Comparison of ENCODE assay signal across 8 cellular contexts in the genomic region with DNA sequence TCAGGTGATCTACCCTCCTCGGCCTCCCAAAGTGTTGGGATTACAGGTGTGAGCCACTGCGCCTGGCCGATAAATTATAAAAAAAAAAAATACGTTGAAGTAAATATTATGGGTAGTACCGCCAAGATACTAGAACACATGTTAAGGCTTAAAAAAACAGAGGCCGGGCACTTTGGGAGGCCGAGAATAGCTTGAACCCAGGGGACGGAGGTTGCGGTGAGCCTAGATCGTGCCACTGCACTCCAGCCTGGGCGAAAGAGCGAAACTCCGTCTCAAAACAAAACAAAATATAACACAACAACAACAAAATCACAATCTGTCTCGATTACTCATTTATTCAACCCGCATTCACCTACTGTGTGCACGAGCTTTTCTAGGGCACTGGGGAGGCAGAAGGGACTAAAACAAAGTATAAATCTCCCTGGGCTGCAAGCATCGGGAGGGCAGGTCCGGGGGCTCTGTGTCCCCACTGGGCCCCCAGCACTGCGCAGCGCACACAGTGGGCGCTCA. TPM values are rescaled to one million over a fixed set of nuclear protein-coding genes. Genes with fewer than 3 reads are reported as not detected.
DNase-seq lines count a peak whose midpoint lies in the region; ATAC-seq and TF ChIP-seq lines count a peak whose summit lies in the region.

No MANE protein-coding gene starts in this region.

- H3K4me2 ChIP-seq in Karpas-422 (ENCODE audit: low read depth, low read length, poor library complexity, severe bottlenecking): peak overlapping the region; percentile 94

- H3K4me1 ChIP-seq in Karpas-422 (ENCODE audit: low read length): peaks cover 11% of the 10 kb centered on the region

- DNase-seq in AG04450 (ENCODE audit: low read depth, low spot score) (no peak), Karpas-422 (peak; percentile 48), natural killer cell (no peak), NCI-H1417 treated with DMSO at 0.1 percent for 48 hours (lab: John Stamatoyannopoulos, UW) (no peak), DMS53 (lab: John Stamatoyannopoulos, UW) (no peak), cerebellar nuclear complex (lab: John Stamatoyannopoulos, UW) (no peak), dermis blood vessel endothelial cell (no peak)

- H3K4me1 Mint-ChIP-seq in dendritic cell treated with granulocyte-macrophage colony-stimulating factor and Interleukin-4, amounts not matched to agents 40 ng/mL and 50 ng/mL, for 4 days (ENCODE audit: low read depth): peaks cover 38% of the 10 kb centered on the region
- H3K4me1 Mint-ChIP-seq in natural killer cell: peaks cover 14 to 23% of the 10 kb centered on the region in 2 donors

- H3K27ac ChIP-seq in AG04450 (ENCODE audit: low read depth, low read length): peak overlapping the region; percentile 85
- H3K27ac ChIP-seq in Karpas-422 (ENCODE audit: low read length): peak overlapping the region; percentile 79; the same call in 1 of the 2 replicates

- peaks cover 28% of the 10 kb centered on the region for H3K36me3 Mint-ChIP-seq in dendritic cell treated with granulocyte-macrophage colony-stimulating factor and Interleukin-4, amounts not matched to agents 40 ng/mL and 50 ng/mL, for 4 days (ENCODE audit: low read depth)
- no peaks in the 10 kb centered on the region for H3K36me3 Mint-ChIP-seq in natural killer cell

- no peak for ATAC-seq in natural killer cell

- peak overlapping the region; percentile 86 for H3K4me3 Mint-ChIP-seq in dendritic cell treated with granulocyte-macrophage colony-stimulating factor and Interleukin-4, amounts not matched to agents 40 ng/mL and 50 ng/mL, for 4 days
- H3K4me3 Mint-ChIP-seq in natural killer cell: peak overlapping the region; percentile 77

- H3K79me2 ChIP-seq in Karpas-422 (ENCODE audit: low read length): peaks cover 42% of the 10 kb centered on the region

- H3K9me3 Mint-ChIP-seq in dendritic cell treated with granulocyte-macrophage colony-stimulating factor and Interleukin-4, amounts not matched to agents 40 ng/mL and 50 ng/mL, for 4 days: no peaks in the 10 kb centered on the region
- H3K9me3 Mint-ChIP-seq in natural killer cell: no peaks in the 10 kb centered on the region

- peak overlapping the region; percentile 80 for H3K4me3 ChIP-seq in AG04450 (ENCODE audit: low read depth, low read length)
- H3K4me3 ChIP-seq in Karpas-422 (ENCODE audit: low read length): peak overlapping the region; percentile 99

- H3K27me3 ChIP-seq in AG04450 (ENCODE audit: control insufficient read depth, insufficient read depth, low read length) (no peaks in the 10 kb centered on the region), Karpas-422 (ENCODE audit: low read length) (no peaks in the 10 kb centered on the region)

- intact Hi-C loops in dendritic cell treated with granulocyte-macrophage colony-stimulating factor and Interleukin-4, amounts not matched to agents 40 ng/mL and 50 ng/mL, for 4 days (cut with micrococcal nuclease): loop anchor here (1.0 to 2.0 kb wide), 2 partner anchors 7 to 93 kb away; a partner anchor contains a TSS
- intact Hi-C loops in natural killer cell (cut with micrococcal nuclease): loop anchor here (1.0 to 2.0 kb wide), 2 partner anchors 7 to 93 kb away; a partner anchor contains a TSS

- no peaks in the 10 kb centered on the region; the same call in 1 of the 2 replicates for H3K9me3 ChIP-seq in AG04450 (ENCODE audit: control insufficient read depth, insufficient read depth, low read length)
- H3K9me3 ChIP-seq in Karpas-422 (ENCODE audit: low read length): no peaks in the 10 kb centered on the region

- H3K9me2 ChIP-seq in Karpas-422 (replicated peaks; ENCODE audit: insufficient read depth, low read length): no peaks in the 10 kb centered on the region

- POLR2A ChIA-PET in AG04450 (lab: Yijun Ruan, JAX): interaction anchor here (0.6 kb wide), 2 partner anchors 9 to 54 kb away, joined by 4 read pairs; no protein-coding TSS in a partner anchor

- H4K20me1 ChIP-seq in Karpas-422 (ENCODE audit: insufficient read depth, low read depth, low read length): peaks cover 18% of the 10 kb centered on the region; the same call in 1 of the 2 replicates

- peak overlapping the region; percentile 99 for H3K9ac ChIP-seq in Karpas-422 (ENCODE audit: low read length)

- H3K27ac Mint-ChIP-seq in dendritic cell treated with granulocyte-macrophage colony-stimulating factor and Interleukin-4, amounts not matched to agents 40 ng/mL and 50 ng/mL, for 4 days: peak overlapping the region; percentile 96
- peak overlapping the region; percentile 88 for H3K27ac Mint-ChIP-seq in natural killer cell

- peak overlapping the region; percentile 93 for H2AFZ ChIP-seq in Karpas-422 (ENCODE audit: low read length)

- no peak for TF ChIP-seq CTCF in AG04450 (IDR thresholded peaks at IDR 0.05; ENCODE audit: low read depth, low read length)
- no peak for TF ChIP-seq CTCF in natural killer cell (IDR thresholded peaks at IDR 0.05)

- CTCF ChIA-PET in AG04450 (lab: Charles Lee): interaction anchor here (1.5 kb wide), 1 partner anchor 91 kb away, joined by 7 read pairs; no protein-coding TSS in a partner anchor

- H3K36me3 ChIP-seq in Karpas-422 (ENCODE audit: insufficient read depth, low read length): no peaks in the 10 kb centered on the region

- peaks cover 12% of the 10 kb centered on the region for H3K27me3 Mint-ChIP-seq in dendritic cell treated with granulocyte-macrophage colony-stimulating factor and Interleukin-4, amounts not matched to agents 40 ng/mL and 50 ng/mL, for 4 days
- no peaks in the 10 kb centered on the region for H3K27me3 Mint-ChIP-seq in natural killer cell (ENCODE audit: low read depth in 2 of 2)

RNA-seq across cellular contexts. Expression of a gene that starts 1.3 kb away (rescaled TPM):
- polyA plus RNA-seq in AG04450 (2011; rRNA removed): 0.65 and 0.72 TPM in 2 replicates
- polyA minus RNA-seq in AG04450 (2011; rRNA and poly(A)+ RNA removed): 7.4 and 9.3 TPM in 2 replicates
- total RNA-seq in Karpas-422 (2014; rRNA removed; shearing (Covaris generic); ENCODE audit: low replicate concordance): 1.0 and 1.8 TPM in 2 replicates
- total RNA-seq in natural killer cell: 10 to 100 TPM; 31.9 to 37.4 (median 34.1) TPM
- 12.2 and 12.9 TPM in 2 replicates for total RNA-seq in dermis blood vessel endothelial cell

RNA-seq across cellular contexts. Expression of a gene that starts 34.7 kb away (rescaled TPM):
- not detected in 2 replicates for polyA plus RNA-seq in AG04450 (2011; rRNA removed)
- not detected in 2 replicates for polyA minus RNA-seq in AG04450 (2011; rRNA and poly(A)+ RNA removed)
- total RNA-seq in Karpas-422 (2014; rRNA removed; shearing (Covaris generic); ENCODE audit: low replicate concordance): not detected in 2 replicates
- 1 to 10 TPM; 1.5 to 2.0 (median 1.5) TPM for total RNA-seq in natural killer cell
- total RNA-seq in dermis blood vessel endothelial cell: 0.33 and 1.2 TPM in 2 replicates
